In the genomic region with DNA sequence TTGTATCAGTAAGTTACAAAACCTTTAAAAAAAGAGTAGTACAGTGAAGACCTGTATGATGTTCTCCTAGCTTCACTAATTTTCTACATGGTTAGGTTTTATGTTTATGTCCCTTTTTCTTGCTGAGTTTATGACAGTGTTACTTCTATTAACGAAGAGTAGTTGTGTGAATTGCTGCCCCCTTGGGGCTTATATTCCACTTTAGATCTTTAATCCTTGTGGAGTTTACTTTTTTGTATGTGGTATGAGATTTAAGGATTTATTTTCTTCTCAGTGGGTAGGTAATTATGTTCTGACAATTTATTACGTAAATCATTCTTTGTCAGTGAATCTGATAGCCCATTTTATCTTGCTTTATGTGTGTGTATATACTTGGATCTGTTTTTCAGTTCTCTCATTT, we compare ENCODE assay signal across 32 cellular contexts.
"Had no signal": no experiment of that assay in that cellular context is flagged by ENCODE, and none has a peak within 500 bp of the region (broad histone marks: within the 10 kb centered on the region; RNA-seq: fewer than 3 reads in every experiment).

No MANE protein-coding gene starts in this region.

- H3K27ac Mint-ChIP-seq: activated CD4-positive, alpha-beta memory T cell treated with anti-CD3 and anti-CD28 coated beads for 36 hours; activated CD4-positive, alpha-beta T cell treated with anti-CD3 and anti-CD28 coated beads, Interleukin-2, amount 10 ng/mL, durations not matched to agents 24 days and 14 days; activated T-helper 17 cell treated with anti-CD3 and anti-CD28 coated beads, Interleukin-2, amount 50 U/mL, for 72 hours; naive B cell; nephron progenitor cell; stimulated activated effector memory CD8-positive, alpha-beta T cell treated with anti-CD3 and anti-CD28 coated beads, Interleukin-12 subunit alpha, Interleukin-12 subunit beta, amount 100 ng/mL, for 72 hours; stimulated activated naive CD8-positive, alpha-beta T cell treated with anti-CD3 and anti-CD28 coated beads, Interleukin-15, amount 100 ng/mL, for 72 hours had no signal

- H3K4me3 ChIP-seq: esophagus muscularis mucosa, gastroesophageal sphincter, hepatocyte, ovary, prostate gland, sigmoid colon, upper lobe of left lung, vagina had no signal

- H3K36me3 Mint-ChIP-seq: stimulated activated effector memory CD8-positive, alpha-beta T cell treated with anti-CD3 and anti-CD28 coated beads, Interleukin-12 subunit alpha, Interleukin-12 subunit beta, amount 100 ng/mL, for 72 hours had no signal

- H3K4me3 Mint-ChIP-seq: activated CD4-positive, alpha-beta memory T cell treated with anti-CD3 and anti-CD28 coated beads for 36 hours; activated CD4-positive, alpha-beta T cell treated with anti-CD3 and anti-CD28 coated beads, Interleukin-2, amount 10 ng/mL, durations not matched to agents 24 days and 14 days; activated T-cell treated with anti-CD3 and anti-CD28 coated beads, Interleukin-2, amount 50 U/mL, for 4 hours; activated T-helper 17 cell treated with anti-CD3 and anti-CD28 coated beads, Interleukin-2, amount 50 U/mL, for 72 hours; naive B cell; nephron progenitor cell; stimulated activated effector memory CD8-positive, alpha-beta T cell treated with anti-CD3 and anti-CD28 coated beads, Interleukin-12 subunit alpha, Interleukin-12 subunit beta, amount 100 ng/mL, for 72 hours; stimulated activated naive CD8-positive, alpha-beta T cell treated with anti-CD3 and anti-CD28 coated beads, Interleukin-15, amount 100 ng/mL, for 72 hours had no signal

- H3K4me2 ChIP-seq: hepatocyte had no signal

- H2AFZ ChIP-seq: hepatocyte had no signal

- FAIRE-seq: endothelial cell of umbilical vein, keratinocyte, small intestine had no signal

- H3K36me3 ChIP-seq: ovary, prostate gland had no signal

- H3K9me3 ChIP-seq: esophagus muscularis mucosa, gastroesophageal sphincter, neutrophil, ovary, prostate gland, sigmoid colon, upper lobe of left lung, vagina had no signal

- H3K4me1 ChIP-seq: gastroesophageal sphincter, prostate gland, sigmoid colon, upper lobe of left lung, vagina had no signal

- H3K4me1 Mint-ChIP-seq: activated CD4-positive, alpha-beta T cell treated with anti-CD3 and anti-CD28 coated beads, Interleukin-2, amount 10 ng/mL, durations not matched to agents 24 days and 14 days; activated T-helper 17 cell treated with anti-CD3 and anti-CD28 coated beads, Interleukin-2, amount 50 U/mL, for 72 hours; naive B cell; stimulated activated effector memory CD8-positive, alpha-beta T cell treated with anti-CD3 and anti-CD28 coated beads, Interleukin-12 subunit alpha, Interleukin-12 subunit beta, amount 100 ng/mL, for 72 hours; stimulated activated naive CD8-positive, alpha-beta T cell treated with anti-CD3 and anti-CD28 coated beads, Interleukin-15, amount 100 ng/mL, for 72 hours had no signal

- H3K27me3 Mint-ChIP-seq: activated CD4-positive, alpha-beta memory T cell treated with anti-CD3 and anti-CD28 coated beads for 36 hours; activated CD4-positive, alpha-beta T cell treated with anti-CD3 and anti-CD28 coated beads, Interleukin-2, amount 10 ng/mL, durations not matched to agents 24 days and 14 days; activated T-helper 17 cell treated with anti-CD3 and anti-CD28 coated beads, Interleukin-2, amount 50 U/mL, for 72 hours; naive B cell; stimulated activated naive CD8-positive, alpha-beta T cell treated with anti-CD3 and anti-CD28 coated beads, Interleukin-15, amount 100 ng/mL, for 72 hours had no signal

- ATAC-seq: activated CD4-positive, CD25-positive, alpha-beta regulatory T cell treated with anti-CD3 and anti-CD28 coated beads, Interleukin-2, amount 50 U/mL, for 24 hours; activated T-cell treated with anti-CD3 and anti-CD28 coated beads, Interleukin-2, amount 50 U/mL, for 4 hours; activated T-helper 17 cell treated with anti-CD3 and anti-CD28 coated beads, Interleukin-2, amount 50 U/mL, for 72 hours; gastroesophageal sphincter; left cardiac atrium; left ventricle myocardium superior; stimulated activated effector memory CD8-positive, alpha-beta T cell treated with anti-CD3 and anti-CD28 coated beads, Interleukin-12 subunit alpha, Interleukin-12 subunit beta, amount 100 ng/mL, for 72 hours; stimulated activated naive CD8-positive, alpha-beta T cell treated with anti-CD3 and anti-CD28 coated beads, Interleukin-15, amount 100 ng/mL, for 72 hours had no signal

- H3K27ac ChIP-seq: esophagus muscularis mucosa, gastroesophageal sphincter, hepatocyte, neutrophil, ovary, prostate gland, sigmoid colon, upper lobe of left lung, WERI-Rb-1 had no signal

- DNase-seq: activated CD4-positive, alpha-beta memory T cell treated with anti-CD3 and anti-CD28 coated beads for 36 hours; activated CD4-positive, alpha-beta T cell treated with anti-CD3 and anti-CD28 coated beads, Interleukin-2, amount 10 ng/mL, durations not matched to agents 24 days and 14 days; activated CD8-positive, alpha-beta memory T cell treated with anti-CD3 and anti-CD28 coated beads, Interleukin-2, amount 50 U/mL, for 48 hours; activated gamma-delta T cell treated with Interleukin-2 at 50 U/mL for 16 hours; activated naive CD4-positive, alpha-beta T cell treated with anti-CD3 and anti-CD28 coated beads, Interleukin-2, amount 50 U/mL, for 16 hours; activated T-cell treated with anti-CD3 and anti-CD28 coated beads, Interleukin-2, amount 50 U/mL, for 4 hours; amniotic stem cell; caudate nucleus; left cardiac atrium; left ventricle myocardium superior; naive B cell; nephron progenitor cell; ovary; retina; sigmoid colon; small intestine; stimulated activated CD4-positive, alpha-beta T cell treated with anti-CD3 and anti-CD28 coated beads, Interleukin-4, amount 100 ng/mL, for 24 hours; stimulated activated naive CD8-positive, alpha-beta T cell treated with anti-CD3 and anti-CD28 coated beads, Interleukin-15, amount 100 ng/mL, for 72 hours; substantia nigra; upper lobe of left lung; WERI-Rb-1 had no signal

- H3K27me3 ChIP-seq: esophagus muscularis mucosa, gastroesophageal sphincter, hepatocyte, neutrophil, ovary, sigmoid colon, upper lobe of left lung, vagina had no signal
